1 cellular context compared by ENCODE assay signal in the genomic region with DNA sequence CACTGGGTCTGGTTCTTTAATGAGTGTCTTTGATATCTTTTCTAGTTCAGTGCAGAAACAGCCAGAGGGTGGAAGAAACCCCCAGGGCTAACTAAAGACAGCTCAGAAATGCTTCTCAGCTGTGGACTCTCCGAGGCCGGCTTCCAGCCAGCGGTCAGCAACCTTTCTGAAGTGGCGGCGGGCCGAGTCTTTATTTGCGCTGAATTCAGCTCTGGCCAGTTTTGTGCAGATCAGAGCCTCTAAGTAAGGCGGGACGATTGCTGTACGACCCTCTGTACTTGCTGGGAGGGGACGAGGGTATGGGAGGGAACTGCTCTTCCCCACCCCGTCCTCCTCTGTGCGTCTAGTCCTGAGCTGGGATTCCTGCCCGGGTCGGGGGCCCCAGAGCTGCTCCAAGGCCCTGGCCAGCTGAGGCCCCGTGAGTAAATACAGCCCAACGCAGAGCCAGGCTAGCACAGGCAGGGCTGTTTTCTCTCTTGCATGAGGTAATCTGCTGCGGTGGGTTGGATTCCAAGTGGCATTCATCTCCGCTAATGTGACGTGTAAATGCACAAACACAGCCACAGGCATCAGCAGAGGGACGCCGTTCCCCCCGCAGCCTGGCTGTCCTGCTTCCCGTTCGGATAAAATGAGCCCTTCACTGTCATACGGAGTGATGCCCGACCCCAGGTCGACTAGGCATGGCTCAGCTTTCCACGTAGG.
TF ChIP-seq lines count a peak whose summit lies in the region.

No MANE protein-coding gene starts in this region.

TF ChIP-seq in GM23338, 12 proteins besides CTCF, POLR2A, EP300 and RAD21 (continued from another document):
- TF ChIP-seq, protein P1, sequence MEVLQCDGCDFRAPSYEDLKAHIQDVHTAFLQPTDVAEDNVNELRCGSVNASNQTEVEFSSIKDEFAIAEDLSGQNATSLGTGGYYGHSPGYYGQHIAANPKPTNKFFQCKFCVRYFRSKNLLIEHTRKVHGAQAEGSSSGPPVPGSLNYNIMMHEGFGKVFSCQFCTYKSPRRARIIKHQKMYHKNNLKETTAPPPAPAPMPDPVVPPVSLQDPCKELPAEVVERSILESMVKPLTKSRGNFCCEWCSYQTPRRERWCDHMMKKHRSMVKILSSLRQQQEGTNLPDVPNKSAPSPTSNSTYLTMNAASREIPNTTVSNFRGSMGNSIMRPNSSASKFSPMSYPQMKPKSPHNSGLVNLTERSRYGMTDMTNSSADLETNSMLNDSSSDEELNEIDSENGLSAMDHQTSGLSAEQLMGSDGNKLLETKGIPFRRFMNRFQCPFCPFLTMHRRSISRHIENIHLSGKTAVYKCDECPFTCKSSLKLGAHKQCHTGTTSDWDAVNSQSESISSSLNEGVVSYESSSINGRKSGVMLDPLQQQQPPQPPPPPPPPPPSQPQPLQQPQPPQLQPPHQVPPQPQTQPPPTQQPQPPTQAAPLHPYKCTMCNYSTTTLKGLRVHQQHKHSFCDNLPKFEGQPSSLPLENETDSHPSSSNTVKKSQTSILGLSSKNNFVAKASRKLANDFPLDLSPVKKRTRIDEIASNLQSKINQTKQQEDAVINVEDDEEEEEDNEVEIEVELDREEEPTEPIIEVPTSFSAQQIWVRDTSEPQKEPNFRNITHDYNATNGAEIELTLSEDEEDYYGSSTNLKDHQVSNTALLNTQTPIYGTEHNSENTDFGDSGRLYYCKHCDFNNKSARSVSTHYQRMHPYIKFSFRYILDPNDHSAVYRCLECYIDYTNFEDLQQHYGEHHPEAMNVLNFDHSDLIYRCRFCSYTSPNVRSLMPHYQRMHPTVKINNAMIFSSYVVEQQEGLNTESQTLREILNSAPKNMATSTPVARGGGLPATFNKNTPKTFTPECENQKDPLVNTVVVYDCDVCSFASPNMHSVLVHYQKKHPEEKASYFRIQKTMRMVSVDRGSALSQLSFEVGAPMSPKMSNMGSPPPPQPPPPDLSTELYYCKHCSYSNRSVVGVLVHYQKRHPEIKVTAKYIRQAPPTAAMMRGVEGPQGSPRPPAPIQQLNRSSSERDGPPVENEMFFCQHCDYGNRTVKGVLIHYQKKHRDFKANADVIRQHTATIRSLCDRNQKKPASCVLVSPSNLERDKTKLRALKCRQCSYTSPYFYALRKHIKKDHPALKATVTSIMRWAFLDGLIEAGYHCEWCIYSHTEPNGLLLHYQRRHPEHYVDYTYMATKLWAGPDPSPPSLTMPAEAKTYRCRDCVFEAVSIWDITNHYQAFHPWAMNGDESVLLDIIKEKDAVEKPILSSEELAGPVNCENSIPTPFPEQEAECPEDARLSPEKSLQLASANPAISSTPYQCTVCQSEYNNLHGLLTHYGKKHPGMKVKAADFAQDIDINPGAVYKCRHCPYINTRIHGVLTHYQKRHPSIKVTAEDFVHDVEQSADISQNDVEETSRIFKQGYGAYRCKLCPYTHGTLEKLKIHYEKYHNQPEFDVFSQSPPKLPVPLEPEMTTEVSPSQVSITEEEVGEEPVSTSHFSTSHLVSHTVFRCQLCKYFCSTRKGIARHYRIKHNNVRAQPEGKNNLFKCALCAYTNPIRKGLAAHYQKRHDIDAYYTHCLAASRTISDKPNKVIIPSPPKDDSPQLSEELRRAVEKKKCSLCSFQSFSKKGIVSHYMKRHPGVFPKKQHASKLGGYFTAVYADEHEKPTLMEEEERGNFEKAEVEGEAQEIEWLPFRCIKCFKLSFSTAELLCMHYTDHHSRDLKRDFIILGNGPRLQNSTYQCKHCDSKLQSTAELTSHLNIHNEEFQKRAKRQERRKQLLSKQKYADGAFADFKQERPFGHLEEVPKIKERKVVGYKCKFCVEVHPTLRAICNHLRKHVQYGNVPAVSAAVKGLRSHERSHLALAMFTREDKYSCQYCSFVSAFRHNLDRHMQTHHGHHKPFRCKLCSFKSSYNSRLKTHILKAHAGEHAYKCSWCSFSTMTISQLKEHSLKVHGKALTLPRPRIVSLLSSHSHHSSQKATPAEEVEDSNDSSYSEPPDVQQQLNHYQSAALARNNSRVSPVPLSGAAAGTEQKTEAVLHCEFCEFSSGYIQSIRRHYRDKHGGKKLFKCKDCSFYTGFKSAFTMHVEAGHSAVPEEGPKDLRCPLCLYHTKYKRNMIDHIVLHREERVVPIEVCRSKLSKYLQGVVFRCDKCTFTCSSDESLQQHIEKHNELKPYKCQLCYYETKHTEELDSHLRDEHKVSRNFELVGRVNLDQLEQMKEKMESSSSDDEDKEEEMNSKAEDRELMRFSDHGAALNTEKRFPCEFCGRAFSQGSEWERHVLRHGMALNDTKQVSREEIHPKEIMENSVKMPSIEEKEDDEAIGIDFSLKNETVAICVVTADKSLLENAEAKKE (CRISPR knock-in tag; IDR thresholded peaks at IDR 0.05): no peak
